3 cellular contexts compared by ENCODE assay signal in the genomic region with DNA sequence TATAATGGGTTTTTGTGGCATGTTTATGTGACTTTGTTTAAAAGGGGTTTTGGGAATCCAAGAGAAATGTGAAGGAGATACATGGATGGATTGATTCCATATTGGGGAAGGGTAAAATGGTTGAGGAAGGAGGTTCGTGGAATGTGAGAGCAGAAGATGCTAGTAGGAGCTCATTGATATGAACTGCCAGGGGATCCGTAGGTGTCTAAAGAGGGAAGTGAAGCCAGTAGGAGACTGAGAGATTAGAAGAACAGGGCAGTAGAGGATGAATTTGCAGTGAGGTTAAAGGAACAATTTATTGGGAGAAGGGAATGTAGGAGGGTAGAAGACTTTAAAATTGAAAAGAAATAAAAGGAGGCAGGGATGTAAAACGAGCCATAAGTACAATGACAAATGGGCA.
TF ChIP-seq lines count a peak whose summit lies in the region.

No MANE protein-coding gene starts in this region.

TF ChIP-seq in SK-N-SH treated with all-trans-retinoic acid at 6 μM for 48 hours, 23 proteins besides CTCF, POLR2A, EP300 and RAD21 (continued from another document):
- TF ChIP-seq BACH2 (CRISPR knock-in tag; IDR thresholded peaks at IDR 0.05; ENCODE audit: borderline replicate concordance) = no peak
- TF ChIP-seq ZFP30 (CRISPR knock-in tag; IDR thresholded peaks at IDR 0.05) = no peak
- no peak for TF ChIP-seq ZNF8 (CRISPR knock-in tag; IDR thresholded peaks at IDR 0.05)
- TF ChIP-seq PPARA (CRISPR knock-in tag; IDR thresholded peaks at IDR 0.05; ENCODE audit: borderline replicate concordance) = no peak

TF ChIP-seq in SK-N-SH, 30 proteins besides CTCF, POLR2A, EP300 and RAD21 (continued from another document):
- no peak for TF ChIP-seq CHD2 (IDR thresholded peaks at IDR 0.05; ENCODE audit: low read length, partially characterized antibody)
- TF ChIP-seq EZH2phosphoT487 (IDR thresholded peaks at IDR 0.05; ENCODE audit: borderline replicate concordance, low read depth) = no peak
- no peak for TF ChIP-seq MEF2A (IDR thresholded peaks at IDR 0.05; ENCODE audit: borderline replicate concordance, low read depth)
- no peak for TF ChIP-seq FOXM1 (IDR thresholded peaks at IDR 0.05; ENCODE audit: low read depth)
- TF ChIP-seq NRF1 (IDR thresholded peaks at IDR 0.05; ENCODE audit: low read depth, low read length) = no peak
- no peak for TF ChIP-seq TAF1 (IDR thresholded peaks at IDR 0.05; ENCODE audit: borderline replicate concordance, low read depth, low read length)
- no peak for TF ChIP-seq NFIC (IDR thresholded peaks at IDR 0.05; ENCODE audit: borderline replicate concordance)
- TF ChIP-seq MAX (IDR thresholded peaks at IDR 0.05; ENCODE audit: low read depth) = no peak
- no peak for TF ChIP-seq USF1 (IDR thresholded peaks at IDR 0.05; ENCODE audit: borderline replicate concordance, low read depth)
- no peak for TF ChIP-seq POLR2AphosphoS5 (IDR thresholded peaks at IDR 0.05; ENCODE audit: low read depth, low read length)
- TF ChIP-seq RFX5 (IDR thresholded peaks at IDR 0.05; ENCODE audit: low read length) = no peak

TF ChIP-seq in K562, 482 proteins besides CTCF, POLR2A, EP300 and RAD21 (continued from another document and continues in another):
- TF ChIP-seq RBM34 (IDR thresholded peaks at IDR 0.05; ENCODE audit: borderline replicate concordance, insufficient read depth, low read length) (no peak), MGA (IDR thresholded peaks at IDR 0.05) (no peak), MAFG (tag; conservative IDR thresholded peaks at IDR 0.05) (no peak), BACH1 (tag; IDR thresholded peaks at IDR 0.05) (no peak), ZFP91 (CRISPR knock-in tag; IDR thresholded peaks at IDR 0.05) (no peak), NEUROD1 (IDR thresholded peaks at IDR 0.05; ENCODE audit: borderline replicate concordance, low read depth, low read length, partially characterized antibody) (no peak), ELF4 (CRISPR knock-in tag; IDR thresholded peaks at IDR 0.05) (0 out of 2 replicates have a peak, but pooled peaks have one; percentile 39), TEAD1 (CRISPR knock-in tag; IDR thresholded peaks at IDR 0.05) (no peak), ELK3 (CRISPR knock-in tag; IDR thresholded peaks at IDR 0.05) (no peak), CEBPZ (IDR thresholded peaks at IDR 0.05; ENCODE audit: borderline replicate concordance, low read depth, low read length) (no peak), ZNF143 (CRISPR knock-in tag; IDR thresholded peaks at IDR 0.05) (no peak)
- TF ChIP-seq, protein P1, sequence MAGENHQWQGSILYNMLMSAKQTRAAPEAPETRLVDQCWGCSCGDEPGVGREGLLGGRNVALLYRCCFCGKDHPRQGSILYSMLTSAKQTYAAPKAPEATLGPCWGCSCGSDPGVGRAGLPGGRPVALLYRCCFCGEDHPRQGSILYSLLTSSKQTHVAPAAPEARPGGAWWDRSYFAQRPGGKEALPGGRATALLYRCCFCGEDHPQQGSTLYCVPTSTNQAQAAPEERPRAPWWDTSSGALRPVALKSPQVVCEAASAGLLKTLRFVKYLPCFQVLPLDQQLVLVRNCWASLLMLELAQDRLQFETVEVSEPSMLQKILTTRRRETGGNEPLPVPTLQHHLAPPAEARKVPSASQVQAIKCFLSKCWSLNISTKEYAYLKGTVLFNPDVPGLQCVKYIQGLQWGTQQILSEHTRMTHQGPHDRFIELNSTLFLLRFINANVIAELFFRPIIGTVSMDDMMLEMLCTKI (IDR thresholded peaks at IDR 0.05; ENCODE audit: partially characterized antibody) = no peak
